Comparison of ENCODE assay signal across 1 cellular context in genomic region chr13:24648983-24649684, GRCh38.
TF ChIP-seq lines count a peak whose summit lies in the region.

No MANE protein-coding gene starts in this region.

TF ChIP-seq in SK-N-SH treated with all-trans-retinoic acid at 6 μM for 48 hours, 23 proteins besides CTCF, POLR2A, EP300 and RAD21 (continued from another document):
- TF ChIP-seq, protein P1, sequence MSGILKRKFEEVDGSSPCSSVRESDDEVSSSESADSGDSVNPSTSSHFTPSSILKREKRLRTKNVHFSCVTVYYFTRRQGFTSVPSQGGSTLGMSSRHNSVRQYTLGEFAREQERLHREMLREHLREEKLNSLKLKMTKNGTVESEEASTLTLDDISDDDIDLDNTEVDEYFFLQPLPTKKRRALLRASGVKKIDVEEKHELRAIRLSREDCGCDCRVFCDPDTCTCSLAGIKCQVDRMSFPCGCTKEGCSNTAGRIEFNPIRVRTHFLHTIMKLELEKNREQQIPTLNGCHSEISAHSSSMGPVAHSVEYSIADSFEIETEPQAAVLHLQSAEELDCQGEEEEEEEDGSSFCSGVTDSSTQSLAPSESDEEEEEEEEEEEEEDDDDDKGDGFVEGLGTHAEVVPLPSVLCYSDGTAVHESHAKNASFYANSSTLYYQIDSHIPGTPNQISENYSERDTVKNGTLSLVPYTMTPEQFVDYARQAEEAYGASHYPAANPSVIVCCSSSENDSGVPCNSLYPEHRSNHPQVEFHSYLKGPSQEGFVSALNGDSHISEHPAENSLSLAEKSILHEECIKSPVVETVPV (CRISPR knock-in tag; IDR thresholded peaks at IDR 0.05): no peak
- TF ChIP-seq ARNTL (CRISPR knock-in tag; IDR thresholded peaks at IDR 0.05; ENCODE audit: borderline replicate concordance, low read depth) (no peak), ISL1 (CRISPR knock-in tag; IDR thresholded peaks at IDR 0.05) (no peak), RARB (CRISPR knock-in tag; IDR thresholded peaks at IDR 0.05) (no peak), CREB5 (CRISPR knock-in tag; IDR thresholded peaks at IDR 0.05; ENCODE audit: low read depth) (no peak), ESRRG (CRISPR knock-in tag; IDR thresholded peaks at IDR 0.05) (no peak), OSR1 (CRISPR knock-in tag; IDR thresholded peaks at IDR 0.05) (no peak), POU6F1 (CRISPR knock-in tag; IDR thresholded peaks at IDR 0.05; ENCODE audit: borderline replicate concordance, low read depth) (no peak), BACH2 (CRISPR knock-in tag; IDR thresholded peaks at IDR 0.05; ENCODE audit: borderline replicate concordance) (no peak), ZFP30 (CRISPR knock-in tag; IDR thresholded peaks at IDR 0.05) (no peak), ZNF565 (CRISPR knock-in tag; conservative IDR thresholded peaks at IDR 0.05; ENCODE audit: low read depth) (no peak), PPARA (CRISPR knock-in tag; IDR thresholded peaks at IDR 0.05; ENCODE audit: borderline replicate concordance) (no peak), ZNF8 (CRISPR knock-in tag; IDR thresholded peaks at IDR 0.05) (no peak)
